8 cellular contexts compared by ENCODE assay signal in genomic region chr10:74103560-74104248, GRCh38. TPM values are rescaled to one million over a fixed set of nuclear protein-coding genes. Genes with fewer than 3 reads are reported as not detected.
DNase-seq lines count a peak whose midpoint lies in the region; ATAC-seq and TF ChIP-seq lines count a peak whose summit lies in the region.

No MANE protein-coding gene starts in this region.

- TF ChIP-seq CTCF in ascending aorta (IDR thresholded peaks at IDR 0.05): peak; percentile 18 to 31 (median 18)

- no peak overlapping the region for H3K4me3 ChIP-seq in ascending aorta
- no peak overlapping the region for H3K4me3 ChIP-seq in mesendoderm (ENCODE audit: low read length)

- no peak overlapping the region for H4K8ac ChIP-seq in mesendoderm (ENCODE audit: low read depth, low read length)

- intact Hi-C loops in ascending aorta (cut with DNase I): no loop called here

- ATAC-seq in GM18909 (IDR thresholded peaks at IDR 0.05; ENCODE audit: poor library complexity, unreplicated experiment) (no peak), GM21447 (IDR thresholded peaks at IDR 0.05; ENCODE audit: unreplicated experiment) (no peak), HG02973 (IDR thresholded peaks at IDR 0.05; ENCODE audit: unreplicated experiment) (no peak)

- H3K4ac ChIP-seq in mesendoderm (ENCODE audit: low read depth, low read length): no peak overlapping the region

- no CpG with 5 or more reads among the region's 10 CpGs for WGBS in mesendoderm (ENCODE audit: extremely low coverage, insufficient coverage, low lambda C conversion rate)

- H3K4me1 ChIP-seq in ascending aorta (no peaks in the 10 kb centered on the region), mesendoderm (ENCODE audit: control insufficient read depth, low read depth, low read length) (no peaks in the 10 kb centered on the region)

- H2AK5ac ChIP-seq in mesendoderm (ENCODE audit: low read length): no peak overlapping the region

- H3K9me3 ChIP-seq in ascending aorta: no peaks in the 10 kb centered on the region

- no peak overlapping the region for H4K5ac ChIP-seq in mesendoderm (ENCODE audit: low read length)

- DNase-seq in EH (ENCODE audit: low read depth): peak; percentile 42
- peak; percentile 18 for DNase-seq in HuH-7.5 (ENCODE audit: low spot score)
- DNase-seq in ascending aorta (ENCODE audit: low spot score in 2 of 2): no peak
- DNase-seq in mesendoderm: peak; percentile 71
- no peak for DNase-seq in NCI-H446 treated with DMSO at 0.1 percent for 48 hours (lab: John Stamatoyannopoulos, UW)

- H3K27me3 ChIP-seq in ascending aorta (no peaks in the 10 kb centered on the region), mesendoderm (ENCODE audit: insufficient read depth, low read length, poor library complexity) (no peaks in the 10 kb centered on the region)

- no peak overlapping the region for H2BK5ac ChIP-seq in mesendoderm (ENCODE audit: low read length)

- no peak overlapping the region for H3K23ac ChIP-seq in mesendoderm (ENCODE audit: low read length)

- H3K9ac ChIP-seq in mesendoderm (ENCODE audit: low read length): no peak overlapping the region

- H3K79me2 ChIP-seq in mesendoderm (ENCODE audit: control insufficient read depth, insufficient read depth, low read length): no peaks in the 10 kb centered on the region

- peaks cover 82 to 98% of the 10 kb centered on the region in 2 donors for H3K36me3 ChIP-seq in ascending aorta
- peaks cover 35% of the 10 kb centered on the region for H3K36me3 ChIP-seq in mesendoderm (ENCODE audit: control insufficient read depth, insufficient read depth, low read length)

- H2BK120ac ChIP-seq in mesendoderm (ENCODE audit: low read depth, low read length): no peak overlapping the region

- no peak overlapping the region for H2BK15ac ChIP-seq in mesendoderm (replicated peaks; ENCODE audit: low read depth)

- no peak overlapping the region for H3K4me2 ChIP-seq in mesendoderm (ENCODE audit: low read length)

- H3K56ac ChIP-seq in mesendoderm (ENCODE audit: low read length): no peak overlapping the region

- H3K79me1 ChIP-seq in mesendoderm (ENCODE audit: low read length): peaks cover 6% of the 10 kb centered on the region

- H3K18ac ChIP-seq in mesendoderm (ENCODE audit: low read length): no peak overlapping the region

- H3K27ac ChIP-seq in ascending aorta (peak overlapping the region in 1 of 2 donors; percentile 14), mesendoderm (ENCODE audit: low read depth, low read length) (no peak overlapping the region)

RNA-seq across cellular contexts. Expression of gene AP3M1, which starts 46.9 kb away (rescaled TPM):
- 11.9 TPM for total RNA-seq in ascending aorta
- 26.1 TPM for polyA plus RNA-seq in mesendoderm (2013, experiment 1 of 2)
- polyA plus RNA-seq in mesendoderm (2013, experiment 2 of 2): 26.9 TPM

RNA-seq across cellular contexts. Expression of gene ADK, which starts 47.3 kb away (rescaled TPM):
- total RNA-seq in ascending aorta: 2.4 TPM
- 34.7 TPM for polyA plus RNA-seq in mesendoderm (2013, experiment 1 of 2)
- 35.7 TPM for polyA plus RNA-seq in mesendoderm (2013, experiment 2 of 2)

Comparison
In these comparisons a context has a peak if more than half of its experiments do, and no peak if none do; other contexts are left out.
1. DNase-seq: peak in EH (single experiment), HuH-7.5 (single experiment) and mesendoderm (single experiment); none in ascending aorta (0 of 2) and NCI-H446 treated with DMSO at 0.1 percent for 48 hours (single experiment).